8 cellular contexts compared by ENCODE assay signal in genomic region chr10:69451784-69452251, GRCh38. TPM values are rescaled to one million over a fixed set of nuclear protein-coding genes. Genes with fewer than 3 reads are reported as not detected.
DNase-seq lines count a peak whose midpoint lies in the region; ATAC-seq and TF ChIP-seq lines count a peak whose summit lies in the region.

No MANE protein-coding gene starts in this region.

- H3K4me2 ChIP-seq in MM.1S (ENCODE audit: low read depth, low read length) = peak overlapping the region; percentile 86

- H3K9me2 ChIP-seq in MM.1S (replicated peaks; ENCODE audit: insufficient read depth, low read length) = no peaks in the 10 kb centered on the region

- TF ChIP-seq CTCF in GM12875 (IDR thresholded peaks at IDR 0.05; ENCODE audit: borderline replicate concordance, insufficient read depth, low read depth, low read length) (no peak), MM.1S (IDR thresholded peaks at IDR 0.05; ENCODE audit: low read length) (no peak), brain microvascular endothelial cell (IDR thresholded peaks at IDR 0.05; ENCODE audit: low read depth, low read length, missing control alignments) (no peak), right lobe of liver (IDR thresholded peaks at IDR 0.05) (no peak), tibial nerve (IDR thresholded peaks at IDR 0.05) (no peak)

- H3K9me3 ChIP-seq in MM.1S (replicated peaks; ENCODE audit: insufficient read depth, low read length) (no peaks in the 10 kb centered on the region), right lobe of liver (no peaks in the 10 kb centered on the region), tibial nerve (no peaks in the 10 kb centered on the region)

- peak overlapping the region; percentile 82 for H2AFZ ChIP-seq in MM.1S (ENCODE audit: low read length)

- DNase-seq in MM.1S (no peak), brain microvascular endothelial cell (no peak), right lobe of liver (no peak), tibial nerve (ENCODE audit: low spot score in 2 of 2) (no peak), pons (ENCODE audit: low spot score) (no peak), activated gamma-delta T cell treated with Interleukin-2 at 50 U/mL for 16 hours (no peak)

- WGBS in right lobe of liver (ENCODE audit: insufficient coverage, low coverage, low lambda C conversion rate, missing lambda C conversion rate) = 12% methylated on average over 21 of the region's 38 CpGs
- 8 to 11% methylated on average over 20 to 35 of the region's 38 CpGs for WGBS in tibial nerve, 2 donors

- no peaks in the 10 kb centered on the region for H3F3A ChIP-seq in MM.1S (ENCODE audit: insufficient read depth, low read length)

- TF ChIP-seq POLR2A in right lobe of liver (IDR thresholded peaks at IDR 0.05) (no peak), tibial nerve (IDR thresholded peaks at IDR 0.05) (no peak)

- H4K20me1 ChIP-seq in MM.1S (ENCODE audit: insufficient read depth, low read length) = no peaks in the 10 kb centered on the region

- H3K4me1 ChIP-seq in MM.1S (ENCODE audit: low read length) (no peaks in the 10 kb centered on the region), right lobe of liver (peaks cover 0 to 9% (median 0%) of the 10 kb centered on the region in 4 donors), tibial nerve (peaks cover 0 to 65% (median 16%) of the 10 kb centered on the region in 4 donors)

- no peak overlapping the region for H3K9ac ChIP-seq in MM.1S (ENCODE audit: low read length)

- H3K27ac ChIP-seq in MM.1S (ENCODE audit: low read length) = no peak overlapping the region
- H3K27ac ChIP-seq in brain microvascular endothelial cell = no peak overlapping the region
- peak overlapping the region in 2 of 3 donors; percentile 24 to 43 for H3K27ac ChIP-seq in right lobe of liver
- H3K27ac ChIP-seq in tibial nerve = peak overlapping the region; percentile 73 to 93 (median 84)

- H3K36me3 ChIP-seq in MM.1S (replicated peaks; ENCODE audit: insufficient read depth, low read length) (no peaks in the 10 kb centered on the region), brain microvascular endothelial cell (replicated peaks) (no peaks in the 10 kb centered on the region), right lobe of liver (no peaks in the 10 kb centered on the region), tibial nerve (no peaks in the 10 kb centered on the region)

- intact Hi-C loops in right lobe of liver (cut with DNase I) = no loop called here

- TF ChIP-seq EP300 in tibial nerve (IDR thresholded peaks at IDR 0.05) = no peak

- in situ Hi-C loops in brain microvascular endothelial cell (cut with HindIII; ENCODE audit: low pct_ligation_motif_present, low sequenced_read_pairs) = no loop called here

- H3K27me3 ChIP-seq in MM.1S (replicated peaks; ENCODE audit: insufficient read depth, low read length) = no peaks in the 10 kb centered on the region; the same call in 1 of the 2 replicates
- H3K27me3 ChIP-seq in brain microvascular endothelial cell (replicated peaks) = no peaks in the 10 kb centered on the region
- no peaks in the 10 kb centered on the region for H3K27me3 ChIP-seq in right lobe of liver
- H3K27me3 ChIP-seq in tibial nerve = no peaks in the 10 kb centered on the region

- H3K4me3 ChIP-seq in GM12875 (ENCODE audit: low read depth, low read length) (peak overlapping the region; percentile 53), MM.1S (ENCODE audit: low read length) (peak overlapping the region; percentile 55), brain microvascular endothelial cell (ENCODE audit: low read depth, low read length) (peak overlapping the region; percentile 57), right lobe of liver (peak overlapping the region; percentile 50 to 65 (median 62)), tibial nerve (peak overlapping the region; percentile 63 to 92 (median 83))

- H3K79me2 ChIP-seq in MM.1S (ENCODE audit: low read length) = no peaks in the 10 kb centered on the region

- peak; percentile 10 to 35 (median 18) for ATAC-seq in right lobe of liver
- ATAC-seq in GM21576 (IDR thresholded peaks at IDR 0.05; ENCODE audit: unreplicated experiment) = no peak

RNA-seq across cellular contexts. Expression of gene TSPAN15, which starts 0.6 kb away (rescaled TPM):
- total RNA-seq in right lobe of liver (1 to 10 TPM; 2.3 to 8.3 (median 3.3) TPM), tibial nerve (100 to 1,000 TPM in 1 of 4 donors, 10 to 100 TPM in 3; 46.9 to 117 (median 92.7) TPM)

RNA-seq across cellular contexts. Expression of gene TACR2, which starts 35.1 kb away (rescaled TPM):
- under 1 TPM in 3 of 6 experiments, not detected in 3; 0.16 to 0.22 (median 0.16) TPM for total RNA-seq in right lobe of liver
- total RNA-seq in tibial nerve = 1 to 10 TPM in 2 of 4 donors, under 1 TPM in 2; 0.59 to 4.6 (median 1.2) TPM

Comparison
In these comparisons a context has a peak if more than half of its experiments do, and no peak if none do; other contexts are left out.
1. H3K27ac ChIP-seq: peak in right lobe of liver (2 of 3) and tibial nerve (4 of 4); none in MM.1S (single experiment) and brain microvascular endothelial cell (single experiment).
2. RNA of gene TSPAN15, which starts 0.6 kb away (total RNA-seq): 46.9 to 117 TPM in tibial nerve; 2.3 to 8.3 TPM in right lobe of liver; every median in the first group is over 4 times any median in the second.
3. Peak in every context shown above with its lines, with median percentiles within 50 percentile points of each other: H3K4me3 ChIP-seq.